In the genomic region with DNA sequence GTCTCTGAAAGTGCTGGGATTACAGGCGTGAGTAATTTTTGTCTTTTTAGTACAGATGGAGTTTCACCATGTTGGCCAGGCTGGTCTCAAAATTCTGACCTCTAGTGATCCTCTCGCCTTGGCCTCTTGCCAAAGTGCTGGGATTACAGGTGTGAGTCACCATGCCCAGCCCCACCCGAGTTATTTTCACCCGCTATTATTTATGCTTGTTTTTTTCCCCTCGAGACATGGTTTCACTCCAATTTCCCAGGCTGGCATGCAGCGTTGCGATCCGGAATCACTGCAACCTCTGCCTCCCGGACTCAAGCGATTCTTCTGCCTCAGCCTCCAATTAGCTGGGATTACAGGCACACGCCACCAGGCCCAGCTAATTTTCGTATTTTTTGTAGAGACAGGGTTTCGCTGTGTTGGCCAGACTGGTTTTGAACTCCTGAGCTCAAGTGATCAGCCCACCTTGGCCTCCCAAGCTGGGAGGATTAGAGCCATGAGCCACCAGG, we compare ENCODE assay signal across 12 cellular contexts. TPM values are rescaled to one million over a fixed set of nuclear protein-coding genes. Genes with fewer than 3 reads are reported as not detected.
DNase-seq lines count a peak whose midpoint lies in the region; ATAC-seq and TF ChIP-seq lines count a peak whose summit lies in the region.
"Had no signal": no experiment of that assay in that cellular context is flagged by ENCODE, and none has a peak within 500 bp of the region (broad histone marks: within the 10 kb centered on the region; RNA-seq: fewer than 3 reads in every experiment).

No MANE protein-coding gene starts in this region.

- intact Hi-C loops in upper lobe of right lung (cut with DNase I) = no loop called here

- H3K9me3 ChIP-seq in upper lobe of right lung = no peaks in the 10 kb centered on the region
- H3K9me3 ChIP-seq: mucosa of descending colon had no signal

- peaks cover 27% of the 10 kb centered on the region for H3K36me3 ChIP-seq in upper lobe of right lung

- H3K27ac ChIP-seq in upper lobe of right lung = no peak overlapping the region
- H3K27ac ChIP-seq: C4-2B had no signal

- no peaks in the 10 kb centered on the region for H3K27me3 ChIP-seq in upper lobe of right lung

- no peaks in the 10 kb centered on the region for H3K4me1 ChIP-seq in upper lobe of right lung

- ATAC-seq in HG03457 (IDR thresholded peaks at IDR 0.05; ENCODE audit: unreplicated experiment) = no peak
- no peak for ATAC-seq in upper lobe of right lung
- ATAC-seq: mucosa of descending colon had no signal

- DNase-seq in stimulated activated CD4-positive, alpha-beta T cell treated with anti-CD3 and anti-CD28 coated beads, Interleukin-15, amount 100 ng/mL, for 24 hours = peak; percentile 17
- DNase-seq in stimulated activated CD4-positive, alpha-beta T cell treated with anti-CD3 and anti-CD28 coated beads, Interleukin-4, amount 100 ng/mL, for 1 hour = no peak
- DNase-seq in OCI-M1 (lab: John Stamatoyannopoulos, UW) (peak; percentile 15), fibroblast of villous mesenchyme (ENCODE audit: low read depth) (peak; percentile 52), pons (ENCODE audit: low spot score) (no peak), upper lobe of right lung (no peak), NCI-H128 (lab: John Stamatoyannopoulos, UW; ENCODE audit: unreplicated experiment) (no peak)
- DNase-seq: activated gamma-delta T cell treated with Interleukin-2 at 50 U/mL for 16 hours, caudate nucleus had no signal

- H3K4me3 ChIP-seq in fibroblast of villous mesenchyme (ENCODE audit: low read depth, low read length) (no peak overlapping the region), upper lobe of right lung (no peak overlapping the region)
- H3K4me3 ChIP-seq: mucosa of descending colon had no signal

- no peak for TF ChIP-seq CTCF in fibroblast of villous mesenchyme (IDR thresholded peaks at IDR 0.05; ENCODE audit: insufficient read depth, low read depth, low read length)
- TF ChIP-seq CTCF in upper lobe of right lung (IDR thresholded peaks at IDR 0.05) = no peak

RNA-seq across cellular contexts. Expression of a gene that starts 9.2 kb away (rescaled TPM):
- 1,013 and 1,112 TPM in 2 replicates for total RNA-seq in fibroblast of villous mesenchyme
- total RNA-seq in upper lobe of right lung = 1,142 TPM

RNA-seq across cellular contexts. Expression of a gene that starts 19.2 kb away (rescaled TPM):
- total RNA-seq in fibroblast of villous mesenchyme (9.0 and 9.9 TPM in 2 replicates), upper lobe of right lung (22.2 TPM)

RNA-seq across cellular contexts. Expression of a gene that starts 25.5 kb away (rescaled TPM):
- total RNA-seq in fibroblast of villous mesenchyme (355 and 475 TPM in 2 replicates), upper lobe of right lung (158 TPM)

RNA-seq across cellular contexts. Expression of a gene that starts 45.0 kb away (rescaled TPM):
- total RNA-seq in fibroblast of villous mesenchyme (45.7 and 68.7 TPM in 2 replicates), upper lobe of right lung (50.5 TPM)

Comparison
In these comparisons a context has a peak if more than half of its experiments do, and no peak if none do; other contexts are left out.
1. DNase-seq: peak in stimulated activated CD4-positive, alpha-beta T cell treated with anti-CD3 and anti-CD28 coated beads, Interleukin-15, amount 100 ng/mL, for 24 hours (single experiment), OCI-M1 (single experiment) and fibroblast of villous mesenchyme (single experiment); none in stimulated activated CD4-positive, alpha-beta T cell treated with anti-CD3 and anti-CD28 coated beads, Interleukin-4, amount 100 ng/mL, for 1 hour (single experiment), pons (single experiment), upper lobe of right lung (single experiment) and NCI-H128 (single experiment).